1 cellular context compared by ENCODE assay signal in the genomic region with DNA sequence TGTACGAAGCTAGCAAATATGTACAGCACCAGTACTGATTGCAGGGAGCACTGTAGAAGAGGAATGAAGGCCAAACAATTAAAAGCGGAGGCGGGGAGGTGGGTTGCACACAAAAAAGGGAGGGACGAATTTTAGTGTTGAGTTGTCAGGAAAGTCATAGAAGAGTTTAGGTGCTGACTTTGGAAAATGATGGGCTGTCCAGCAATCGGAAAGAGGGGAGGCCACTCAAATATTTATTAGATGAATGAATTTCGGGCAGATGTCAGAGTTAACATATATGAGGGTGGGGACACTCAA.
TF ChIP-seq lines count a peak whose summit lies in the region.

No MANE protein-coding gene starts in this region.

TF ChIP-seq in K562, 482 proteins besides CTCF, POLR2A, EP300 and RAD21 (continued from another document and continues in another):
- TF ChIP-seq ZNF384 (IDR thresholded peaks at IDR 0.05; ENCODE audit: low read depth, low read length) (no peak), CAMTA2 (CRISPR knock-in tag; conservative IDR thresholded peaks at IDR 0.05) (no peak), SMARCA5 (IDR thresholded peaks at IDR 0.05) (0 out of 2 replicates have a peak, but pooled peaks have one; percentile 99), ZBED1 (IDR thresholded peaks at IDR 0.05) (no peak), GTF2E2 (tag; IDR thresholded peaks at IDR 0.05) (no peak; the same call in 1 of the 2 replicates), CBFA2T3 (IDR thresholded peaks at IDR 0.05) (no peak), MEF2D (tag; conservative IDR thresholded peaks at IDR 0.05; ENCODE audit: low read depth) (0 out of 2 replicates have a peak, but pooled peaks have one; percentile 9), BACH1 (tag; IDR thresholded peaks at IDR 0.05) (peak; percentile 42; the same call in 1 of the 2 replicates), TCF3 (CRISPR knock-in tag; IDR thresholded peaks at IDR 0.05) (no peak), NFYB (IDR thresholded peaks at IDR 0.05; ENCODE audit: extremely low read depth, insufficient read length) (no peak), FOXA3 (CRISPR knock-in tag; conservative IDR thresholded peaks at IDR 0.05 in 1 of 2, IDR thresholded peaks at IDR 0.05 in 1 of 2) (0 out of 4 replicates have a peak, but pooled peaks of 1 of the 2 experiments have one; percentile 78), ATF7 (IDR thresholded peaks at IDR 0.05) (0 out of 2 replicates have a peak, but pooled peaks have one; percentile 13), ZZZ3 (IDR thresholded peaks at IDR 0.05) (0 out of 2 replicates have a peak, but pooled peaks have one; percentile 6), ZNF174 (CRISPR knock-in tag; IDR thresholded peaks at IDR 0.05) (no peak), CC2D1A (IDR thresholded peaks at IDR 0.05) (0 out of 2 replicates have a peak, but pooled peaks have one; percentile 7), KDM1A (IDR thresholded peaks at IDR 0.05) (peak in 1 of 2 experiments; percentile 91; a peak in 2 of 4 replicates), SMARCE1 (IDR thresholded peaks at IDR 0.05) (no peak), BRD9 (IDR thresholded peaks at IDR 0.05; ENCODE audit: low read depth, partially characterized antibody) (peak; percentile 43), TEAD1 (CRISPR knock-in tag; IDR thresholded peaks at IDR 0.05) (peak in 1 of 2 experiments; percentile 10; a peak in 1 of 4 replicates), HOXB6 (CRISPR knock-in tag; IDR thresholded peaks at IDR 0.05; ENCODE audit: borderline replicate concordance) (no peak), LEF1 (IDR thresholded peaks at IDR 0.05) (0 out of 2 replicates have a peak, but pooled peaks have one; percentile 34), HDAC2 (IDR thresholded peaks at IDR 0.05) (no peak), ARNT (IDR thresholded peaks at IDR 0.05) (peak in 1 of 2 experiments; percentile 15; a peak in 1 of 4 replicates), HDGF (IDR thresholded peaks at IDR 0.05) (peak; percentile 59; the same call in 1 of the 2 replicates), TEAD4 (IDR thresholded peaks at IDR 0.05; ENCODE audit: low read length) (no peak), TEAD4 (CRISPR knock-in tag; IDR thresholded peaks at IDR 0.05; ENCODE audit: borderline replicate concordance) (no peak), ELF1 (tag; IDR thresholded peaks at IDR 0.05) (0 out of 2 replicates have a peak, but pooled peaks have one; percentile 45), HNRNPLL (IDR thresholded peaks at IDR 0.05; ENCODE audit: low read depth, low read length, poor library complexity, severe bottlenecking) (no peak), XRCC5 (IDR thresholded peaks at IDR 0.05; ENCODE audit: low read depth, low read length) (no peak), NR2F6 (CRISPR knock-in tag; IDR thresholded peaks at IDR 0.05) (no peak), KDM4B (IDR thresholded peaks at IDR 0.05; ENCODE audit: borderline replicate concordance in 2 of 2, low read depth in 1 of 2) (no peak)
- TF ChIP-seq, protein P1, sequence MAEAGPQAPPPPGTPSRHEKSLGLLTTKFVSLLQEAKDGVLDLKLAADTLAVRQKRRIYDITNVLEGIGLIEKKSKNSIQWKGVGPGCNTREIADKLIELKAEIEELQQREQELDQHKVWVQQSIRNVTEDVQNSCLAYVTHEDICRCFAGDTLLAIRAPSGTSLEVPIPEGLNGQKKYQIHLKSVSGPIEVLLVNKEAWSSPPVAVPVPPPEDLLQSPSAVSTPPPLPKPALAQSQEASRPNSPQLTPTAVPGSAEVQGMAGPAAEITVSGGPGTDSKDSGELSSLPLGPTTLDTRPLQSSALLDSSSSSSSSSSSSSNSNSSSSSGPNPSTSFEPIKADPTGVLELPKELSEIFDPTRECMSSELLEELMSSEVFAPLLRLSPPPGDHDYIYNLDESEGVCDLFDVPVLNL (CRISPR knock-in tag; IDR thresholded peaks at IDR 0.05; ENCODE audit: low read depth), result no peak
- TF ChIP-seq, protein P2, sequence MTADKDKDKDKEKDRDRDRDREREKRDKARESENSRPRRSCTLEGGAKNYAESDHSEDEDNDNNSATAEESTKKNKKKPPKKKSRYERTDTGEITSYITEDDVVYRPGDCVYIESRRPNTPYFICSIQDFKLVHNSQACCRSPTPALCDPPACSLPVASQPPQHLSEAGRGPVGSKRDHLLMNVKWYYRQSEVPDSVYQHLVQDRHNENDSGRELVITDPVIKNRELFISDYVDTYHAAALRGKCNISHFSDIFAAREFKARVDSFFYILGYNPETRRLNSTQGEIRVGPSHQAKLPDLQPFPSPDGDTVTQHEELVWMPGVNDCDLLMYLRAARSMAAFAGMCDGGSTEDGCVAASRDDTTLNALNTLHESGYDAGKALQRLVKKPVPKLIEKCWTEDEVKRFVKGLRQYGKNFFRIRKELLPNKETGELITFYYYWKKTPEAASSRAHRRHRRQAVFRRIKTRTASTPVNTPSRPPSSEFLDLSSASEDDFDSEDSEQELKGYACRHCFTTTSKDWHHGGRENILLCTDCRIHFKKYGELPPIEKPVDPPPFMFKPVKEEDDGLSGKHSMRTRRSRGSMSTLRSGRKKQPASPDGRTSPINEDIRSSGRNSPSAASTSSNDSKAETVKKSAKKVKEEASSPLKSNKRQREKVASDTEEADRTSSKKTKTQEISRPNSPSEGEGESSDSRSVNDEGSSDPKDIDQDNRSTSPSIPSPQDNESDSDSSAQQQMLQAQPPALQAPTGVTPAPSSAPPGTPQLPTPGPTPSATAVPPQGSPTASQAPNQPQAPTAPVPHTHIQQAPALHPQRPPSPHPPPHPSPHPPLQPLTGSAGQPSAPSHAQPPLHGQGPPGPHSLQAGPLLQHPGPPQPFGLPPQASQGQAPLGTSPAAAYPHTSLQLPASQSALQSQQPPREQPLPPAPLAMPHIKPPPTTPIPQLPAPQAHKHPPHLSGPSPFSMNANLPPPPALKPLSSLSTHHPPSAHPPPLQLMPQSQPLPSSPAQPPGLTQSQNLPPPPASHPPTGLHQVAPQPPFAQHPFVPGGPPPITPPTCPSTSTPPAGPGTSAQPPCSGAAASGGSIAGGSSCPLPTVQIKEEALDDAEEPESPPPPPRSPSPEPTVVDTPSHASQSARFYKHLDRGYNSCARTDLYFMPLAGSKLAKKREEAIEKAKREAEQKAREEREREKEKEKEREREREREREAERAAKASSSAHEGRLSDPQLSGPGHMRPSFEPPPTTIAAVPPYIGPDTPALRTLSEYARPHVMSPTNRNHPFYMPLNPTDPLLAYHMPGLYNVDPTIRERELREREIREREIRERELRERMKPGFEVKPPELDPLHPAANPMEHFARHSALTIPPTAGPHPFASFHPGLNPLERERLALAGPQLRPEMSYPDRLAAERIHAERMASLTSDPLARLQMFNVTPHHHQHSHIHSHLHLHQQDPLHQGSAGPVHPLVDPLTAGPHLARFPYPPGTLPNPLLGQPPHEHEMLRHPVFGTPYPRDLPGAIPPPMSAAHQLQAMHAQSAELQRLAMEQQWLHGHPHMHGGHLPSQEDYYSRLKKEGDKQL (CRISPR knock-in tag; IDR thresholded peaks at IDR 0.05; ENCODE audit: borderline replicate concordance), result no peak
- TF ChIP-seq, protein P3, sequence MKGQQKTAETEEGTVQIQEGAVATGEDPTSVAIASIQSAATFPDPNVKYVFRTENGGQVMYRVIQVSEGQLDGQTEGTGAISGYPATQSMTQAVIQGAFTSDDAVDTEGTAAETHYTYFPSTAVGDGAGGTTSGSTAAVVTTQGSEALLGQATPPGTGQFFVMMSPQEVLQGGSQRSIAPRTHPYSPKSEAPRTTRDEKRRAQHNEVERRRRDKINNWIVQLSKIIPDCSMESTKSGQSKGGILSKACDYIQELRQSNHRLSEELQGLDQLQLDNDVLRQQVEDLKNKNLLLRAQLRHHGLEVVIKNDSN (CRISPR knock-in tag; IDR thresholded peaks at IDR 0.05), result no peak; the same call in 1 of the 2 replicates
- TF ChIP-seq, protein P4, sequence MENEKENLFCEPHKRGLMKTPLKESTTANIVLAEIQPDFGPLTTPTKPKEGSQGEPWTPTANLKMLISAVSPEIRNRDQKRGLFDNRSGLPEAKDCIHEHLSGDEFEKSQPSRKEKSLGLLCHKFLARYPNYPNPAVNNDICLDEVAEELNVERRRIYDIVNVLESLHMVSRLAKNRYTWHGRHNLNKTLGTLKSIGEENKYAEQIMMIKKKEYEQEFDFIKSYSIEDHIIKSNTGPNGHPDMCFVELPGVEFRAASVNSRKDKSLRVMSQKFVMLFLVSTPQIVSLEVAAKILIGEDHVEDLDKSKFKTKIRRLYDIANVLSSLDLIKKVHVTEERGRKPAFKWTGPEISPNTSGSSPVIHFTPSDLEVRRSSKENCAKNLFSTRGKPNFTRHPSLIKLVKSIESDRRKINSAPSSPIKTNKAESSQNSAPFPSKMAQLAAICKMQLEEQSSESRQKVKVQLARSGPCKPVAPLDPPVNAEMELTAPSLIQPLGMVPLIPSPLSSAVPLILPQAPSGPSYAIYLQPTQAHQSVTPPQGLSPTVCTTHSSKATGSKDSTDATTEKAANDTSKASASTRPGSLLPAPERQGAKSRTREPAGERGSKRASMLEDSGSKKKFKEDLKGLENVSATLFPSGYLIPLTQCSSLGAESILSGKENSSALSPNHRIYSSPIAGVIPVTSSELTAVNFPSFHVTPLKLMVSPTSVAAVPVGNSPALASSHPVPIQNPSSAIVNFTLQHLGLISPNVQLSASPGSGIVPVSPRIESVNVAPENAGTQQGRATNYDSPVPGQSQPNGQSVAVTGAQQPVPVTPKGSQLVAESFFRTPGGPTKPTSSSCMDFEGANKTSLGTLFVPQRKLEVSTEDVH (IDR thresholded peaks at IDR 0.05; ENCODE audit: low read depth, partially characterized antibody), result peak; percentile 6
- TF ChIP-seq, protein P5, sequence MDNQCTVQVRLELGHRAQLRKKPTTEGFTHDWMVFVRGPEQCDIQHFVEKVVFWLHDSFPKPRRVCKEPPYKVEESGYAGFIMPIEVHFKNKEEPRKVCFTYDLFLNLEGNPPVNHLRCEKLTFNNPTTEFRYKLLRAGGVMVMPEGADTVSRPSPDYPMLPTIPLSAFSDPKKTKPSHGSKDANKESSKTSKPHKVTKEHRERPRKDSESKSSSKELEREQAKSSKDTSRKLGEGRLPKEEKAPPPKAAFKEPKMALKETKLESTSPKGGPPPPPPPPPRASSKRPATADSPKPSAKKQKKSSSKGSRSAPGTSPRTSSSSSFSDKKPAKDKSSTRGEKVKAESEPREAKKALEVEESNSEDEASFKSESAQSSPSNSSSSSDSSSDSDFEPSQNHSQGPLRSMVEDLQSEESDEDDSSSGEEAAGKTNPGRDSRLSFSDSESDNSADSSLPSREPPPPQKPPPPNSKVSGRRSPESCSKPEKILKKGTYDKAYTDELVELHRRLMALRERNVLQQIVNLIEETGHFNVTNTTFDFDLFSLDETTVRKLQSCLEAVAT (IDR thresholded peaks at IDR 0.05), result peak in 1 of 2 experiments; percentile 41; a peak in 1 of 4 replicates
- TF ChIP-seq, protein P6, sequence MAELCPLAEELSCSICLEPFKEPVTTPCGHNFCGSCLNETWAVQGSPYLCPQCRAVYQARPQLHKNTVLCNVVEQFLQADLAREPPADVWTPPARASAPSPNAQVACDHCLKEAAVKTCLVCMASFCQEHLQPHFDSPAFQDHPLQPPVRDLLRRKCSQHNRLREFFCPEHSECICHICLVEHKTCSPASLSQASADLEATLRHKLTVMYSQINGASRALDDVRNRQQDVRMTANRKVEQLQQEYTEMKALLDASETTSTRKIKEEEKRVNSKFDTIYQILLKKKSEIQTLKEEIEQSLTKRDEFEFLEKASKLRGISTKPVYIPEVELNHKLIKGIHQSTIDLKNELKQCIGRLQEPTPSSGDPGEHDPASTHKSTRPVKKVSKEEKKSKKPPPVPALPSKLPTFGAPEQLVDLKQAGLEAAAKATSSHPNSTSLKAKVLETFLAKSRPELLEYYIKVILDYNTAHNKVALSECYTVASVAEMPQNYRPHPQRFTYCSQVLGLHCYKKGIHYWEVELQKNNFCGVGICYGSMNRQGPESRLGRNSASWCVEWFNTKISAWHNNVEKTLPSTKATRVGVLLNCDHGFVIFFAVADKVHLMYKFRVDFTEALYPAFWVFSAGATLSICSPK (IDR thresholded peaks at IDR 0.05; ENCODE audit: borderline replicate concordance), result no peak; the same call in 1 of the 2 replicates
